8 cellular contexts compared by ENCODE assay signal in genomic region chr15:34209421-34210282, GRCh38. TPM values are rescaled to one million over a fixed set of nuclear protein-coding genes. Genes with fewer than 3 reads are reported as not detected.
DNase-seq lines count a peak whose midpoint lies in the region; ATAC-seq and TF ChIP-seq lines count a peak whose summit lies in the region.

A gene with protein sequence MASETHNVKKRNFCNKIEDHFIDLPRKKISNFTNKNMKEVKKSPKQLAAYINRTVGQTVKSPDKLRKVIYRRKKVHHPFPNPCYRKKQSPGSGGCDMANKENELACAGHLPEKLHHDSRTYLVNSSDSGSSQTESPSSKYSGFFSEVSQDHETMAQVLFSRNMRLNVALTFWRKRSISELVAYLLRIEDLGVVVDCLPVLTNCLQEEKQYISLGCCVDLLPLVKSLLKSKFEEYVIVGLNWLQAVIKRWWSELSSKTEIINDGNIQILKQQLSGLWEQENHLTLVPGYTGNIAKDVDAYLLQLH (minus strand): TSS chr15:34210096. CDS start chr15:34163676, 46,420 bp downstream.

- H3K9me3 ChIP-seq in adrenal gland (replicated peaks in 1 of 3) (no peaks in the 10 kb centered on the region), left ventricle myocardium inferior (replicated peaks) (no peaks in the 10 kb centered on the region), prostate gland (no peaks in the 10 kb centered on the region)

- H3K4me1 ChIP-seq in adrenal gland (replicated peaks in 1 of 2) (peaks cover 8 to 14% of the 10 kb centered on the region in 2 donors), left ventricle myocardium inferior (peaks cover 21% of the 10 kb centered on the region), prostate gland (replicated peaks) (no peaks in the 10 kb centered on the region), urinary bladder (ENCODE audit: insufficient read depth) (no peaks in the 10 kb centered on the region)

- peak within 1 kb of the TSS in 3 of 4 donors; percentile 24 to 63 (median 36) for H3K4me3 ChIP-seq in adrenal gland
- peak within 1 kb of the TSS; percentile 79 for H3K4me3 ChIP-seq in left ventricle myocardium inferior
- H3K4me3 ChIP-seq in prostate gland: peak within 1 kb of the TSS; percentile 60 to 63
- peak within 1 kb of the TSS; percentile 86 for H3K4me3 ChIP-seq in urinary bladder (ENCODE audit: low read depth, low read length)

- in situ Hi-C loops in GM13976 (cut with MboI; ENCODE audit: low sequenced_read_pairs, unreplicated experiment): loop anchor here (5.0 to 10.0 kb wide), 2 partner anchors 105 to 147 kb away; partner anchors contain the start of genes EMC7 and PGBD4

- intact Hi-C loops in adrenal gland (cut with DNase I): loop anchor here (5.0 to 10.0 kb wide), 4 partner anchors 97 to 145 kb away; partner anchors contain the start of genes EMC7 (in 1 of the 2) and PGBD4 (in 1 of the 2)
- intact Hi-C loops in left ventricle myocardium inferior (cut with micrococcal nuclease): loop anchor here (5.0 kb wide), 1 partner anchor 147 kb away; no protein-coding TSS in a partner anchor
- intact Hi-C loops in prostate gland (cut with DNase I): loop anchor here (2.0 kb wide), 1 partner anchor 147 kb away; no protein-coding TSS in a partner anchor

- H3K36me3 ChIP-seq in adrenal gland (replicated peaks in 1 of 2) (no peaks in the 10 kb centered on the region), left ventricle myocardium inferior (no peaks in the 10 kb centered on the region), prostate gland (no peaks in the 10 kb centered on the region), urinary bladder (ENCODE audit: insufficient read depth) (no peaks in the 10 kb centered on the region)

- 0 to 1% (median 0%) methylated on average over 14 to 81 of the region's 81 CpGs for WGBS in adrenal gland, 4 donors
- WGBS in prostate gland: under 1% methylated on average over 72 of the region's 81 CpGs
- under 1% methylated on average over 81 of the region's 81 CpGs for WGBS in urinary bladder

- H3K27ac ChIP-seq in adrenal gland (peak within 1 kb of the TSS in 4 of 5 donors; percentile 67 to 90 (median 76)), left ventricle myocardium inferior (replicated peaks) (peak within 1 kb of the TSS; percentile 90), prostate gland (peak within 1 kb of the TSS; percentile 79 to 85), urinary bladder (ENCODE audit: low read depth) (peak within 1 kb of the TSS; percentile 73)

- peak; percentile 81 to 93 for TF ChIP-seq POLR2A in adrenal gland (IDR thresholded peaks at IDR 0.05)
- TF ChIP-seq POLR2A in prostate gland (IDR thresholded peaks at IDR 0.05): peak; percentile 96

- H3K27me3 ChIP-seq in adrenal gland: no peaks in the 10 kb centered on the region
- H3K27me3 ChIP-seq in left ventricle myocardium inferior (ENCODE audit: low read depth): no peaks in the 10 kb centered on the region
- no peaks in the 10 kb centered on the region for H3K27me3 ChIP-seq in prostate gland (replicated peaks; ENCODE audit: insufficient read depth)

- DNase-seq in GM13976 (ENCODE audit: low spot score): peak; percentile 97
- peak; percentile 87 for DNase-seq in NCI-H146 (lab: John Stamatoyannopoulos, UW)
- peak; percentile 87 to 94 (median 93) for DNase-seq in T-helper 1 cell
- DNase-seq in adrenal gland: peak; percentile 95 to 98 (median 97)
- DNase-seq in left ventricle myocardium inferior: peak; percentile 96
- DNase-seq in prostate gland (ENCODE audit: low spot score): peak; percentile 94

- peak; percentile 92 for TF ChIP-seq CTCF in GM13976 (IDR thresholded peaks at IDR 0.05; ENCODE audit: borderline replicate concordance, control extremely low read depth, extremely low read depth, insufficient read depth, missing control alignments)
- peak; percentile 85 to 97 (median 94) for TF ChIP-seq CTCF in adrenal gland (IDR thresholded peaks at IDR 0.05)
- TF ChIP-seq CTCF in left ventricle myocardium inferior (IDR thresholded peaks at IDR 0.05; ENCODE audit: borderline replicate concordance): peak; percentile 95
- peak; percentile 92 to 98 (median 97) for TF ChIP-seq CTCF in prostate gland (IDR thresholded peaks at IDR 0.05)

- peak; percentile 92 for ATAC-seq in HG02870 (IDR thresholded peaks at IDR 0.05; ENCODE audit: unreplicated experiment)

RNA-seq across cellular contexts. Expression of the gene that starts here (rescaled TPM):
- total RNA-seq in adrenal gland: 10 to 100 TPM; 10.3 to 55.7 (median 25.7) TPM
- 10 to 100 TPM; 16.1 to 23.6 (median 19.7) TPM for polyA plus RNA-seq in adrenal gland
- 14.9 TPM for total RNA-seq in left ventricle myocardium inferior
- total RNA-seq in prostate gland: 10 to 100 TPM; 24.8 to 53.6 TPM
- 143 TPM for total RNA-seq in urinary bladder
- 15.3 TPM for polyA plus RNA-seq in urinary bladder

Comparison
In these comparisons a context has a peak if more than half of its experiments do, and no peak if none do; other contexts are left out.
1. Peak in every context shown above with its lines: DNase-seq, ATAC-seq, H3K4me3 ChIP-seq and H3K27ac ChIP-seq.
2. H3K4me3 ChIP-seq: peak in every context shown above with its lines; median percentile 86 in urinary bladder; 79 in left ventricle myocardium inferior; 62 in prostate gland; 36 in adrenal gland.